Comparison of ENCODE assay signal across 8 cellular contexts in the genomic region with DNA sequence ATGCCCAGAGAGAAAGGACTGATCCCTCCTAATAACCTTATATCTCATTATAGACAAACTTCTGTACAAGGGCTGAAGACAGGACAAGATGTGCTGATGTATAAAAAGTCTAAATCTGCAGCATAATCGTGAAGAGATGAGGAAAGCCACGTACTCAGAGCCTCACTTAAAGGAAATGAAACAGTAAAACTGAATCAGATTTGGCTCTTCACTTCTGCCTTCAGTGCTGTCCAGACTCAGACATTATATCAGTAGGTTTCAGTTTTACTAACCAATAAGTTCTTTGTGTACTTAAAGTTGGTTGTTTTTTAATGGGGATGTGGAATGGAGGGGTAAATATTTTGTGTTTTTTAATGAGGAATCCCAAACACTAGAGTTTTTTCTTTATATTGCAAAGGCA. TPM values are rescaled to one million over a fixed set of nuclear protein-coding genes. Genes with fewer than 3 reads are reported as not detected.
A peak's percentile ranks its signal among the peaks of the same experiment; 100 is the strongest.
DNase-seq lines count a peak whose midpoint lies in the region; ATAC-seq and TF ChIP-seq lines count a peak whose summit lies in the region.

No MANE protein-coding gene starts in this region.

- H3K36me3 ChIP-seq in endodermal cell (ENCODE audit: control insufficient read depth, insufficient read depth, low read length) = no peaks in the 10 kb centered on the region

- peaks cover 2% of the 10 kb centered on the region for H3K27me3 Mint-ChIP-seq in activated CD4-positive, alpha-beta T cell treated with anti-CD3 and anti-CD28 coated beads, Interleukin-2, amount 10 ng/mL, durations not matched to agents 24 days and 14 days
- H3K27me3 Mint-ChIP-seq in activated T-helper 1 cell treated with anti-CD3 and anti-CD28 coated beads, Interleukin-12 subunit alpha, Interleukin-12 subunit beta, Interleukin-2, Interleukin-4 antibody, amounts not matched to agents 30 ng/mL and 10 ng/mL and 1 ng/mL, durations not matched to agents 14 hours and 24 hours and 36 hours (ENCODE audit: insufficient read depth) = peaks cover 4% of the 10 kb centered on the region
- H3K27me3 Mint-ChIP-seq in natural killer cell treated with Interleukin-12 subunit alpha and Interleukin-12 subunit beta and Interleukin-15 and Interleukin-18, amount 100 ng/mL, for 72 hours = no peaks in the 10 kb centered on the region
- no peaks in the 10 kb centered on the region for H3K27me3 Mint-ChIP-seq in endodermal cell (ENCODE audit: insufficient read depth)

- no peak overlapping the region for H3K9ac ChIP-seq in endodermal cell (ENCODE audit: extremely low read depth, low read length, poor library complexity, severe bottlenecking)

- H3K4me3 ChIP-seq in endodermal cell (ENCODE audit: low read length) = no peak overlapping the region

- WGBS in endodermal cell (ENCODE audit: insufficient coverage in 1 of 2, insufficient read length in 1 of 2), 2 experiments = 88 to 94% methylated on average over 2 of the region's 2 CpGs

- intact Hi-C loops in activated CD4-positive, alpha-beta T cell treated with anti-CD3 and anti-CD28 coated beads, Interleukin-2, amount 10 ng/mL, durations not matched to agents 24 days and 14 days (cut with micrococcal nuclease) = loop anchor here (1.0 kb wide), 1 partner anchor 9 kb away; no protein-coding TSS in a partner anchor
- intact Hi-C loops in activated T-helper 1 cell treated with anti-CD3 and anti-CD28 coated beads, Interleukin-12 subunit alpha, Interleukin-12 subunit beta, Interleukin-2, Interleukin-4 antibody, amounts not matched to agents 30 ng/mL and 10 ng/mL and 1 ng/mL, durations not matched to agents 14 hours and 24 hours and 36 hours (cut with micrococcal nuclease) = loop anchor here (1.0 to 2.0 kb wide), 2 partner anchors 9 to 15 kb away; no protein-coding TSS in a partner anchor

- H3K9me3 Mint-ChIP-seq in activated CD4-positive, alpha-beta T cell treated with anti-CD3 and anti-CD28 coated beads, Interleukin-2, amount 10 ng/mL, durations not matched to agents 24 days and 14 days = peaks cover 7% of the 10 kb centered on the region
- peaks cover 7% of the 10 kb centered on the region for H3K9me3 Mint-ChIP-seq in activated T-helper 1 cell treated with anti-CD3 and anti-CD28 coated beads, Interleukin-12 subunit alpha, Interleukin-12 subunit beta, Interleukin-2, Interleukin-4 antibody, amounts not matched to agents 30 ng/mL and 10 ng/mL and 1 ng/mL, durations not matched to agents 14 hours and 24 hours and 36 hours
- H3K9me3 Mint-ChIP-seq in natural killer cell treated with Interleukin-12 subunit alpha and Interleukin-12 subunit beta and Interleukin-15 and Interleukin-18, amount 100 ng/mL, for 72 hours = peaks cover 8% of the 10 kb centered on the region
- H3K9me3 Mint-ChIP-seq in endodermal cell = peaks cover 8% of the 10 kb centered on the region

- H3K27me3 ChIP-seq in endodermal cell (ENCODE audit: control insufficient read depth, insufficient read depth, low read length, poor library complexity, severe bottlenecking) = no peaks in the 10 kb centered on the region

- H3K27ac Mint-ChIP-seq in activated CD4-positive, alpha-beta T cell treated with anti-CD3 and anti-CD28 coated beads, Interleukin-2, amount 10 ng/mL, durations not matched to agents 24 days and 14 days = peak overlapping the region; percentile 42
- peak overlapping the region; percentile 49 for H3K27ac Mint-ChIP-seq in activated T-helper 1 cell treated with anti-CD3 and anti-CD28 coated beads, Interleukin-12 subunit alpha, Interleukin-12 subunit beta, Interleukin-2, Interleukin-4 antibody, amounts not matched to agents 30 ng/mL and 10 ng/mL and 1 ng/mL, durations not matched to agents 14 hours and 24 hours and 36 hours
- peak overlapping the region; percentile 70 to 79 for H3K27ac Mint-ChIP-seq in natural killer cell treated with Interleukin-12 subunit alpha and Interleukin-12 subunit beta and Interleukin-15 and Interleukin-18, amount 100 ng/mL, for 72 hours
- no peak overlapping the region for H3K27ac Mint-ChIP-seq in endodermal cell

- no peaks in the 10 kb centered on the region for H3K9me3 ChIP-seq in endodermal cell (ENCODE audit: control insufficient read depth, low read length)

- peak; percentile 98 for ATAC-seq in HG03064 (IDR thresholded peaks at IDR 0.05; ENCODE audit: low read depth, unreplicated experiment)
- ATAC-seq in natural killer cell treated with Interleukin-12 subunit alpha and Interleukin-12 subunit beta and Interleukin-15 and Interleukin-18, amount 100 ng/mL, for 72 hours = peak; percentile 79 to 89

- no peaks in the 10 kb centered on the region for H3K4me1 ChIP-seq in endodermal cell (ENCODE audit: control insufficient read depth, insufficient read depth, low read length)

- no peak overlapping the region for H3K27ac ChIP-seq in endodermal cell (ENCODE audit: low read depth, low read length)

- peak overlapping the region; percentile 53 for H3K4me3 Mint-ChIP-seq in activated CD4-positive, alpha-beta T cell treated with anti-CD3 and anti-CD28 coated beads, Interleukin-2, amount 10 ng/mL, durations not matched to agents 24 days and 14 days
- no peak overlapping the region for H3K4me3 Mint-ChIP-seq in activated T-helper 1 cell treated with anti-CD3 and anti-CD28 coated beads, Interleukin-12 subunit alpha, Interleukin-12 subunit beta, Interleukin-2, Interleukin-4 antibody, amounts not matched to agents 30 ng/mL and 10 ng/mL and 1 ng/mL, durations not matched to agents 14 hours and 24 hours and 36 hours
- peak overlapping the region; percentile 66 for H3K4me3 Mint-ChIP-seq in natural killer cell treated with Interleukin-12 subunit alpha and Interleukin-12 subunit beta and Interleukin-15 and Interleukin-18, amount 100 ng/mL, for 72 hours
- no peak overlapping the region for H3K4me3 Mint-ChIP-seq in endodermal cell

- H3K4me1 Mint-ChIP-seq in activated CD4-positive, alpha-beta T cell treated with anti-CD3 and anti-CD28 coated beads, Interleukin-2, amount 10 ng/mL, durations not matched to agents 24 days and 14 days = peaks cover 23% of the 10 kb centered on the region
- H3K4me1 Mint-ChIP-seq in activated T-helper 1 cell treated with anti-CD3 and anti-CD28 coated beads, Interleukin-12 subunit alpha, Interleukin-12 subunit beta, Interleukin-2, Interleukin-4 antibody, amounts not matched to agents 30 ng/mL and 10 ng/mL and 1 ng/mL, durations not matched to agents 14 hours and 24 hours and 36 hours (ENCODE audit: low read depth) = peaks cover 32% of the 10 kb centered on the region
- H3K4me1 Mint-ChIP-seq in natural killer cell treated with Interleukin-12 subunit alpha and Interleukin-12 subunit beta and Interleukin-15 and Interleukin-18, amount 100 ng/mL, for 72 hours (ENCODE audit: low read depth in 2 of 2) = peaks cover 41 to 48% of the 10 kb centered on the region in 2 donors
- H3K4me1 Mint-ChIP-seq in endodermal cell = peaks cover 9% of the 10 kb centered on the region

- peaks cover 4% of the 10 kb centered on the region for H3K36me3 Mint-ChIP-seq in activated CD4-positive, alpha-beta T cell treated with anti-CD3 and anti-CD28 coated beads, Interleukin-2, amount 10 ng/mL, durations not matched to agents 24 days and 14 days (ENCODE audit: low read depth)
- H3K36me3 Mint-ChIP-seq in activated T-helper 1 cell treated with anti-CD3 and anti-CD28 coated beads, Interleukin-12 subunit alpha, Interleukin-12 subunit beta, Interleukin-2, Interleukin-4 antibody, amounts not matched to agents 30 ng/mL and 10 ng/mL and 1 ng/mL, durations not matched to agents 14 hours and 24 hours and 36 hours (ENCODE audit: low read depth) = peaks cover 8% of the 10 kb centered on the region
- H3K36me3 Mint-ChIP-seq in natural killer cell treated with Interleukin-12 subunit alpha and Interleukin-12 subunit beta and Interleukin-15 and Interleukin-18, amount 100 ng/mL, for 72 hours = peaks cover 18% of the 10 kb centered on the region
- no peaks in the 10 kb centered on the region for H3K36me3 Mint-ChIP-seq in endodermal cell (ENCODE audit: low read depth)

- peak; percentile 62 for DNase-seq in activated CD4-positive, alpha-beta T cell treated with anti-CD3 and anti-CD28 coated beads, Interleukin-2, amount 10 ng/mL, durations not matched to agents 24 days and 14 days
- DNase-seq in activated CD4-positive, alpha-beta T cell treated with anti-CD3 and anti-CD28 coated beads for 4 hours = no peak
- DNase-seq in activated T-helper 1 cell treated with anti-CD3 and anti-CD28 coated beads, Interleukin-12 subunit alpha, Interleukin-12 subunit beta, Interleukin-2, Interleukin-4 antibody, amounts not matched to agents 30 ng/mL and 10 ng/mL and 1 ng/mL, durations not matched to agents 14 hours and 24 hours and 36 hours (ENCODE audit: low spot score) = no peak
- no peak for DNase-seq in natural killer cell treated with Interleukin-12 subunit alpha and Interleukin-12 subunit beta and Interleukin-15 and Interleukin-18, amount 100 ng/mL, for 72 hours (ENCODE audit: low spot score)
- DNase-seq in DMS53 (lab: John Stamatoyannopoulos, UW) (no peak), NCI-H2029 (lab: John Stamatoyannopoulos, UW) (no peak), endodermal cell (no peak)

- no peak for TF ChIP-seq CTCF in endodermal cell (conservative IDR thresholded peaks at IDR 0.05)

RNA-seq across cellular contexts. Expression of a gene that starts 45.3 kb away (rescaled TPM):
- 5.1 and 6.4 TPM in 2 replicates for total RNA-seq in activated CD4-positive, alpha-beta T cell treated with anti-CD3 and anti-CD28 coated beads, Interleukin-2, amount 10 ng/mL, durations not matched to agents 24 days and 14 days
- total RNA-seq in activated T-helper 1 cell treated with anti-CD3 and anti-CD28 coated beads, Interleukin-12 subunit alpha, Interleukin-12 subunit beta, Interleukin-2, Interleukin-4 antibody, amounts not matched to agents 30 ng/mL and 10 ng/mL and 1 ng/mL, durations not matched to agents 14 hours and 24 hours and 36 hours = 11.8 and 12.0 TPM in 2 replicates
- total RNA-seq in natural killer cell treated with Interleukin-12 subunit alpha and Interleukin-12 subunit beta and Interleukin-15 and Interleukin-18, amount 100 ng/mL, for 72 hours = 100 to 1,000 TPM in 1 of 2 donors, 10 to 100 TPM in 1; 67.6 to 143 TPM
- not detected for total RNA-seq in endodermal cell
- polyA plus RNA-seq in endodermal cell (2013, experiment 1 of 2) = 1.2 TPM
- polyA plus RNA-seq in endodermal cell (2013, experiment 2 of 2) = 1.2 TPM

Comparison
In these comparisons a context has a peak if more than half of its experiments do, and no peak if none do; other contexts are left out.
1. H3K4me3 Mint-ChIP-seq: peak in activated CD4-positive, alpha-beta T cell treated with anti-CD3 and anti-CD28 coated beads, Interleukin-2, amount 10 ng/mL, durations not matched to agents 24 days and 14 days (single experiment) and natural killer cell treated with Interleukin-12 subunit alpha and Interleukin-12 subunit beta and Interleukin-15 and Interleukin-18, amount 100 ng/mL, for 72 hours (single experiment); none in activated T-helper 1 cell treated with anti-CD3 and anti-CD28 coated beads, Interleukin-12 subunit alpha, Interleukin-12 subunit beta, Interleukin-2, Interleukin-4 antibody, amounts not matched to agents 30 ng/mL and 10 ng/mL and 1 ng/mL, durations not matched to agents 14 hours and 24 hours and 36 hours (single experiment) and endodermal cell (single experiment).